16 cellular contexts compared by ENCODE assay signal in the genomic region with DNA sequence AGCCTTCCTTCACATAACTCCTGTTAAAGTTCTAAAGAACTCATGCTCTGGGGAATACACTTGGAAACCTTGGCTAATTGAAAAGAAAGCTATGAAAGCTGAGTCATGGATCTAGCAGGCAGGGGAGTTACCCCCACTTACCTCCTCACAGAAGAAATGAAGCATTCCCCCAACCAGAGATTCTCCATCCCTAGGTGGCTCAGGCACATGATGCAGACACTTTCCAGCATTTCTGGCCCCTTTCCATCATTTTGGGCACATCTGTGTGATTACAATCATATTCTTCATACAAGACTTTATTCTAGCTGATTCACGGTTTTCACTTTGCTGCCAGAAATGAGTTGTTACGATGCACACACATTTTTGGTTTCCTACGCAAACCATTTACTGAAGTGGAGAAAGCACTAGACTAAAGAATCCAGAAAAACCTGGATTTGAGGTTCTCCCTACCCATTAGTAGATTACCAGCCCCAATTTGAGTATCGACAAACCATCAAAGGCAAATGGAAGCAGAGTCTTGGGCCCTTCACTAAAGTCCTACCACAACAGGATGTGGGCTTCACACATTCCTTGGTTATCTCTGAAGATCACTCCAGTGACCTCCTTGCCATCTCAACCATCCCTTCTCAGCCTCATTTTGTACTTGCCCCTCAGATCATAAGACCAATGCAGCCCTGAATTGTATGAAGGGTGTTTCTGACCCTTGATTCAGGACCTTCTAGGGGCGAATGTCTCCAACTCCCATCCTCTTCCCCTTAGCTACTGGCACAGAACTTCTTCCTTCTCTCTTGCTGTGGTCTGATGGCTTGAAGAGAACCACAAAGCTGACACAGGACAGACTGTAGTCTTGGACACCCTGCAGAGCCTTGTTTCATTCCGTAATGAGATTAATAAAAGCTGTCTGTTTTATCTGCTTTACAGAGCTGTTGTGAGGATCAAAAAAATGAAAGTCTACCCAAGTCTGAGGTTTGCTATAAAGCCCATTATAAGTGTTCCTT. TPM values are rescaled to one million over a fixed set of nuclear protein-coding genes. Genes with fewer than 3 reads are reported as not detected.
DNase-seq lines count a peak whose midpoint lies in the region; ATAC-seq, FAIRE-seq and TF ChIP-seq lines count a peak whose summit lies in the region.
"Had no signal": no experiment of that assay in that cellular context is flagged by ENCODE, and none has a peak within 500 bp of the region (broad histone marks: within the 10 kb centered on the region; RNA-seq: fewer than 3 reads in every experiment).

No MANE protein-coding gene starts in this region.

- peaks cover 3% of the 10 kb centered on the region for H3K27me3 Mint-ChIP-seq in activated CD8-positive, alpha-beta memory T cell treated with anti-CD3 and anti-CD28 coated beads, Interleukin-2, amount 10 ng/mL, durations not matched to agents 7 days and 5 days

- TF ChIP-seq CTCF in NB4 (IDR thresholded peaks at IDR 0.05; ENCODE audit: low read depth, low read length) = no peak
- no peak for TF ChIP-seq CTCF in bronchial epithelial cell (IDR thresholded peaks at IDR 0.05; ENCODE audit: insufficient read depth, low read length, severe bottlenecking)
- TF ChIP-seq CTCF in thyroid gland (IDR thresholded peaks at IDR 0.05) = no peak

- in situ Hi-C loops in HAP-1 (cut with MboI; ENCODE audit: low sequenced_read_pairs) = no loop called here

- CTCF ChIA-PET in activated CD8-positive, alpha-beta memory T cell treated with anti-CD3 and anti-CD28 coated beads, Interleukin-2, amount 10 ng/mL, durations not matched to agents 7 days and 5 days (lab: Charles Lee) = interaction anchor here (0.8 to 1.3 kb wide), 3 partner anchors 41 to 260 kb away, joined by 3 read pairs; no protein-coding TSS in a partner anchor

- H3K27ac Mint-ChIP-seq in activated CD8-positive, alpha-beta memory T cell treated with anti-CD3 and anti-CD28 coated beads, Interleukin-2, amount 10 ng/mL, durations not matched to agents 7 days and 5 days = no peak overlapping the region
- H3K27ac Mint-ChIP-seq in stimulated activated effector memory CD8-positive, alpha-beta T cell treated with anti-CD3 and anti-CD28 coated beads, Interleukin-12 subunit alpha, Interleukin-12 subunit beta, amount 100 ng/mL, for 72 hours = peak overlapping the region; percentile 6

- peaks cover 25% of the 10 kb centered on the region for H3K4me1 Mint-ChIP-seq in activated CD8-positive, alpha-beta memory T cell treated with anti-CD3 and anti-CD28 coated beads, Interleukin-2, amount 10 ng/mL, durations not matched to agents 7 days and 5 days
- H3K4me1 Mint-ChIP-seq in stimulated activated effector memory CD8-positive, alpha-beta T cell treated with anti-CD3 and anti-CD28 coated beads, Interleukin-12 subunit alpha, Interleukin-12 subunit beta, amount 100 ng/mL, for 72 hours = peaks cover 29% of the 10 kb centered on the region

- no peaks in the 10 kb centered on the region for H3K36me3 ChIP-seq in bronchial epithelial cell (ENCODE audit: control insufficient read depth, insufficient read depth, low read length)
- H3K36me3 ChIP-seq in thyroid gland = no peaks in the 10 kb centered on the region
- no peaks in the 10 kb centered on the region for H3K36me3 ChIP-seq in HAP-1 (replicated peaks)
- H3K36me3 ChIP-seq: tibial nerve had no signal

- FAIRE-seq in bronchial epithelial cell (lab: Jason Lieb, UNC) = peak; percentile 72
- FAIRE-seq: A549, TTC549 had no signal

- DNase-seq in activated CD8-positive, alpha-beta memory T cell treated with anti-CD3 and anti-CD28 coated beads, Interleukin-2, amount 10 ng/mL, durations not matched to agents 7 days and 5 days = peak; percentile 61
- DNase-seq in activated CD8-positive, alpha-beta memory T cell treated with anti-CD3 and anti-CD28 coated beads for 24 hours = no peak
- DNase-seq in NB4 (ENCODE audit: low read depth) (peak; percentile 9), bronchial epithelial cell (ENCODE audit: low read depth) (no peak), thyroid gland (no peak), T-helper 9 cell (no peak), HAP-1 (ENCODE audit: low spot score in 2 of 2) (no peak)
- no peak for DNase-seq in stimulated activated effector memory CD8-positive, alpha-beta T cell treated with anti-CD3 and anti-CD28 coated beads, Interleukin-12 subunit alpha, Interleukin-12 subunit beta, amount 100 ng/mL, for 72 hours (ENCODE audit: low spot score in 2 of 2)
- DNase-seq: caudate nucleus, DMS53, KBM-7, NCI-H1694 treated with DMSO at 0.1 percent for 48 hours had no signal

- H3K36me3 Mint-ChIP-seq in activated CD8-positive, alpha-beta memory T cell treated with anti-CD3 and anti-CD28 coated beads, Interleukin-2, amount 10 ng/mL, durations not matched to agents 7 days and 5 days = peaks cover 5% of the 10 kb centered on the region
- no peaks in the 10 kb centered on the region for H3K36me3 Mint-ChIP-seq in stimulated activated effector memory CD8-positive, alpha-beta T cell treated with anti-CD3 and anti-CD28 coated beads, Interleukin-12 subunit alpha, Interleukin-12 subunit beta, amount 100 ng/mL, for 72 hours

- H3K4me1 ChIP-seq in thyroid gland = no peaks in the 10 kb centered on the region
- H3K4me1 ChIP-seq in HAP-1 = no peaks in the 10 kb centered on the region
- H3K4me1 ChIP-seq: A549 had no signal

- H3K9me3 Mint-ChIP-seq in activated CD8-positive, alpha-beta memory T cell treated with anti-CD3 and anti-CD28 coated beads, Interleukin-2, amount 10 ng/mL, durations not matched to agents 7 days and 5 days (ENCODE audit: low read depth) = peaks cover 2% of the 10 kb centered on the region
- H3K9me3 Mint-ChIP-seq in stimulated activated effector memory CD8-positive, alpha-beta T cell treated with anti-CD3 and anti-CD28 coated beads, Interleukin-12 subunit alpha, Interleukin-12 subunit beta, amount 100 ng/mL, for 72 hours = peaks cover 3% of the 10 kb centered on the region

- H3K9me3 ChIP-seq in thyroid gland = no peaks in the 10 kb centered on the region
- no peaks in the 10 kb centered on the region; the same call in 1 of the 2 replicates for H3K9me3 ChIP-seq in HAP-1

- 73 to 88% methylated on average over 6 of the region's 6 CpGs for WGBS in thyroid gland, 2 donors

- H3K27ac ChIP-seq in thyroid gland = no peak overlapping the region
- H3K27ac ChIP-seq: A549, epithelial cell of prostate, tibial nerve had no signal

- peak; percentile 53 for ATAC-seq in activated CD8-positive, alpha-beta memory T cell treated with anti-CD3 and anti-CD28 coated beads, Interleukin-2, amount 10 ng/mL, durations not matched to agents 7 days and 5 days
- peak; percentile 82 for ATAC-seq in stimulated activated effector memory CD8-positive, alpha-beta T cell treated with anti-CD3 and anti-CD28 coated beads, Interleukin-12 subunit alpha, Interleukin-12 subunit beta, amount 100 ng/mL, for 72 hours
- ATAC-seq: A549 had no signal

- TF ChIP-seq POLR2A in NB4 (IDR thresholded peaks at IDR 0.05; ENCODE audit: extremely low read depth, insufficient read length) = no peak
- TF ChIP-seq POLR2A in thyroid gland (IDR thresholded peaks at IDR 0.05) = no peak

- H3K4me3 Mint-ChIP-seq in activated CD8-positive, alpha-beta memory T cell treated with anti-CD3 and anti-CD28 coated beads, Interleukin-2, amount 10 ng/mL, durations not matched to agents 7 days and 5 days = no peak overlapping the region
- H3K4me3 Mint-ChIP-seq in stimulated activated effector memory CD8-positive, alpha-beta T cell treated with anti-CD3 and anti-CD28 coated beads, Interleukin-12 subunit alpha, Interleukin-12 subunit beta, amount 100 ng/mL, for 72 hours = peak overlapping the region; percentile 4

- H3K27me3 ChIP-seq in bronchial epithelial cell (ENCODE audit: control insufficient read depth, insufficient read depth, low read length) (no peaks in the 10 kb centered on the region), thyroid gland (no peaks in the 10 kb centered on the region), HAP-1 (ENCODE audit: low read depth) (no peaks in the 10 kb centered on the region)
- H3K27me3 ChIP-seq: tibial nerve had no signal

- intact Hi-C loops in thyroid gland (cut with DNase I) = no loop called here

- H3K4me3 ChIP-seq in NB4 (ENCODE audit: low read depth, low read length) (no peak overlapping the region), bronchial epithelial cell (ENCODE audit: low read depth, low read length) (no peak overlapping the region), thyroid gland (replicated peaks in 1 of 3) (no peak overlapping the region), HAP-1 (no peak overlapping the region)
- H3K4me3 ChIP-seq: A549, tibial nerve had no signal

RNA-seq across cellular contexts. Expression of gene SNRK, which starts 42.5 kb away (rescaled TPM):
- total RNA-seq in activated CD8-positive, alpha-beta memory T cell treated with anti-CD3 and anti-CD28 coated beads, Interleukin-2, amount 10 ng/mL, durations not matched to agents 7 days and 5 days = 10 to 100 TPM; 47.7 to 57.2 TPM
- total RNA-seq in bronchial epithelial cell (28.3 and 29.7 TPM in 2 replicates), thyroid gland (10 to 100 TPM; 44.2 to 90.5 (median 65.0) TPM)

Comparison
In these comparisons a context has a peak if more than half of its experiments do, and no peak if none do; other contexts are left out.
1. DNase-seq: peak in activated CD8-positive, alpha-beta memory T cell treated with anti-CD3 and anti-CD28 coated beads, Interleukin-2, amount 10 ng/mL, durations not matched to agents 7 days and 5 days (single experiment) and NB4 (single experiment); none in activated CD8-positive, alpha-beta memory T cell treated with anti-CD3 and anti-CD28 coated beads for 24 hours (single experiment), bronchial epithelial cell (single experiment), stimulated activated effector memory CD8-positive, alpha-beta T cell treated with anti-CD3 and anti-CD28 coated beads, Interleukin-12 subunit alpha, Interleukin-12 subunit beta, amount 100 ng/mL, for 72 hours (0 of 2), thyroid gland (0 of 2), T-helper 9 cell (single experiment) and HAP-1 (0 of 2).